ENCODE assay signal across 11 cellular contexts in the genomic region with DNA sequence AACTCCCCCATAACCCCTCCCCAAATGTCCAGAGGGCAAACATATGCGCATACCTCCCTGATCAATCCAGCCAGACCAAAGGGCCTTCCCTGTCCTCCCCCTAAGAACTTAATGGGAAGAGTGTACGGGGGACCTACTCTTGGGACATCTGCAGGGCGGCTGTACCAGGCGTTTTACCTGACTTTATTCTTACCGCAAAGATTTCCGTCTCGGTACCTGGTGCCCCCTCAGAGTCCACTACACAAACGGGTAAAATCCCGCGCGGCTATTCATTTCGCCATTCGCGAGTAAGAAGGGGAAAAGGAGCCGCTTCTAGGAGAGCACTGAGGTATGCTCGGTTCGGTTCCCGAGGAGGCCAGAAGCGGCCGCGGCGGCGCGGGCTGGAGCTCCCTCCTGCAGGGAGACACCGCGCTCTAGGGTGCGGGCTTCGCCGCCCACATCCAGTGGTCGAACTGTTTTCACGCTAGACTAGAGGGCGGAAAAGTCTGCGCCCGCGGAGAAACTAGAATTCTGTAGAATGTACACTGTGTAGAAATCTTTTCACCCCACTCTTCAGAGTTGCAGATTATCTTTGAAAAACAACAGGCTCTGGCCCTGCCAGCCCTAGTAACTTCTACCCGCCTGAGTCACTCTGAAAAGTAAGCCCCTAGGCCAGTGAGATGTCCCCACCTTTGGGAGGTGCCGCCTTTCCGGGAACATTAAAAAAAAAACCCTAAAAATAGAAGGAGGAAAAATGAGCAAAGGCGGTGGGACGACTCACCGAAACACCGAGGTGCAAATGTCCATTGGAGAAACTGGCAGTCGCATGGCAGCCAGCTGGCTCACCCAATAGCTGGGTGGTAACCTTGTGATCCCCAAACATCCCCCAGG. TPM values are rescaled to one million over a fixed set of nuclear protein-coding genes. Genes with fewer than 3 reads are reported as not detected.
DNase-seq lines count a peak whose midpoint lies in the region; ATAC-seq lines count a peak whose summit lies in the region.
"Had no signal": no experiment of that assay in that cellular context is flagged by ENCODE, and none has a peak within 500 bp of the region (broad histone marks: within the 10 kb centered on the region; RNA-seq: fewer than 3 reads in every experiment).

No MANE protein-coding gene starts in this region.

- POLR2A ChIA-PET in activated CD4-positive, alpha-beta T cell treated with anti-CD3 and anti-CD28 coated beads for 36 hours (lab: Charles Lee), result no interaction called here
- POLR2A ChIA-PET in T-cell (lab: Charles Lee), result no interaction called here

- H3K27ac Mint-ChIP-seq in activated CD4-positive, alpha-beta T cell treated with anti-CD3 and anti-CD28 coated beads for 36 hours, result no peak overlapping the region
- peak overlapping the region in 1 of 2 donors; percentile 32 for H3K27ac Mint-ChIP-seq in T-cell

- H3K4me3 ChIP-seq in iPS-18c (ENCODE audit: insufficient read depth, low read depth, low read length), result peak overlapping the region; percentile 60

- ATAC-seq in activated CD4-positive, alpha-beta T cell treated with anti-CD3 and anti-CD28 coated beads for 36 hours, result no peak
- ATAC-seq in T-cell (replicated peaks in 1 of 4) (no peak), HG03025 (IDR thresholded peaks at IDR 0.05; ENCODE audit: low FRiP score, unreplicated experiment) (no peak)

- peaks cover 47% of the 10 kb centered on the region for H3K4me1 Mint-ChIP-seq in activated CD4-positive, alpha-beta T cell treated with anti-CD3 and anti-CD28 coated beads for 36 hours
- H3K4me1 Mint-ChIP-seq in T-cell, result peaks cover 41 to 56% (median 52%) of the 10 kb centered on the region in 3 donors

- no peaks in the 10 kb centered on the region for H3K36me3 Mint-ChIP-seq in activated CD4-positive, alpha-beta T cell treated with anti-CD3 and anti-CD28 coated beads for 36 hours (ENCODE audit: low read depth)
- no peaks in the 10 kb centered on the region for H3K36me3 Mint-ChIP-seq in T-cell

- CTCF ChIA-PET in activated CD4-positive, alpha-beta T cell treated with anti-CD3 and anti-CD28 coated beads for 36 hours (lab: Charles Lee), result interaction anchor here (1.2 to 3.5 kb wide), 2 partner anchors 278 to 299 kb away, joined by 3 to 14 read pairs; no protein-coding TSS in a partner anchor
- CTCF ChIA-PET in T-cell (lab: Charles Lee), result interaction anchor here in 1 of 2 donors (0.5 kb wide), 1 partner anchor 619 kb away, joined by 5 read pairs; no protein-coding TSS in a partner anchor

- peaks cover 60% of the 10 kb centered on the region for H3K27me3 Mint-ChIP-seq in activated CD4-positive, alpha-beta T cell treated with anti-CD3 and anti-CD28 coated beads for 36 hours
- peaks cover 59 to 72% of the 10 kb centered on the region in 2 donors for H3K27me3 Mint-ChIP-seq in T-cell

- intact Hi-C loops in activated CD4-positive, alpha-beta T cell treated with anti-CD3 and anti-CD28 coated beads for 36 hours (cut with DNase I, micrococcal nuclease), result loop anchor here (2.0 to 10.0 kb wide), 4 partner anchors 138 to 1826 kb away; a partner anchor contains a TSS

- peak; percentile 22 for DNase-seq in activated CD4-positive, alpha-beta T cell treated with anti-CD3 and anti-CD28 coated beads for 36 hours
- no peak for DNase-seq in activated CD4-positive, alpha-beta T cell treated with anti-CD3 and anti-CD28 coated beads for 48 hours
- DNase-seq in T-cell, result no peak
- peak; percentile 54 for DNase-seq in retina
- no peak for DNase-seq in substantia nigra (lab: John Stamatoyannopoulos, UW)
- no peak for DNase-seq in NCI-H1436 (lab: John Stamatoyannopoulos, UW)
- DNase-seq: activated CD4-positive, CD25-positive, alpha-beta regulatory T cell treated with anti-CD3 and anti-CD28 coated beads, Interleukin-2, amount 50 U/mL, for 72 hours; brain microvascular endothelial cell had no signal

- H3K9me3 Mint-ChIP-seq in activated CD4-positive, alpha-beta T cell treated with anti-CD3 and anti-CD28 coated beads for 36 hours (ENCODE audit: low read depth), result no peaks in the 10 kb centered on the region
- no peaks in the 10 kb centered on the region for H3K9me3 Mint-ChIP-seq in T-cell

- H3K4me3 Mint-ChIP-seq in activated CD4-positive, alpha-beta T cell treated with anti-CD3 and anti-CD28 coated beads for 36 hours, result no peak overlapping the region
- H3K4me3 Mint-ChIP-seq in T-cell, result peak overlapping the region; percentile 11 to 97 (median 39)

- no peaks in the 10 kb centered on the region for H3K9me3 ChIP-seq in iPS-18c (ENCODE audit: control insufficient read depth, insufficient read depth, low read length)
- H3K9me3 ChIP-seq: neutrophil had no signal

- H3K27ac ChIP-seq in substantia nigra (ENCODE audit: low read depth, low read length, poor library complexity, severe bottlenecking), result no peak overlapping the region
- H3K27ac ChIP-seq: brain microvascular endothelial cell, neutrophil had no signal

RNA-seq across cellular contexts. Expression of a gene that starts 3.8 kb away (rescaled TPM):
- total RNA-seq in activated CD4-positive, alpha-beta T cell treated with anti-CD3 and anti-CD28 coated beads for 36 hours, result 1 to 10 TPM in 1 of 2 experiments, under 1 TPM in 1; 0.85 to 1.6 TPM
- 1 to 10 TPM in 1 of 5 donors, under 1 TPM in 4; 0.18 to 1.4 (median 0.54) TPM for total RNA-seq in T-cell

Comparison
In these comparisons a context has a peak if more than half of its experiments do, and no peak if none do; other contexts are left out.
1. DNase-seq: peak in activated CD4-positive, alpha-beta T cell treated with anti-CD3 and anti-CD28 coated beads for 36 hours (single experiment) and retina (single experiment); none in activated CD4-positive, alpha-beta T cell treated with anti-CD3 and anti-CD28 coated beads for 48 hours (single experiment), T-cell (0 of 34), substantia nigra (0 of 49) and NCI-H1436 (single experiment).